18 cellular contexts compared by ENCODE assay signal in the genomic region with DNA sequence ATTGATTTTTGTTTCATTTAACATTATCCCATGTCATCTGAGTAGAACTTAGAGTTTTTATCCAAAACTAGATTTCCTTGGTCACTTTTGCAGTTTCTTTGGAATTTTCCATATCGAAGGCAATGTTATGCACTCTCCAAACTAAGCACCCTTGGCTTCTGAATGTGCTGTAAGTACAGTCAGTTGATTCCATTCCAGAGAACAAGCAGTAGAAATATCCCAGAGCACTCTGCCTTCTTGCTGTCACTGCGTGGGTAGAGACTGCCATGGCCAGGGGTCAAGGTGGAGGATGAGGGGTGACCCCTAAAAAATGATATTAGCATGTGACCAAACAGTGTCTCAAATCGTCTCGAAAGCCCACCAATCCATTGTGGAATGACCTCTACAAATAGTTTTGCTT. TPM values are rescaled to one million over a fixed set of nuclear protein-coding genes. Genes with fewer than 3 reads are reported as not detected.
DNase-seq lines count a peak whose midpoint lies in the region; ATAC-seq and TF ChIP-seq lines count a peak whose summit lies in the region.
"Had no signal": no experiment of that assay in that cellular context is flagged by ENCODE, and none has a peak within 500 bp of the region (broad histone marks: within the 10 kb centered on the region; RNA-seq: fewer than 3 reads in every experiment).

No MANE protein-coding gene starts in this region.

- no peak for TF ChIP-seq CTCF in left lung (IDR thresholded peaks at IDR 0.05)
- no peak for TF ChIP-seq CTCF in sigmoid colon (IDR thresholded peaks at IDR 0.05)

- no peaks in the 10 kb centered on the region for H3K27me3 ChIP-seq in left lung
- no peaks in the 10 kb centered on the region for H3K27me3 ChIP-seq in sigmoid colon

- H3K4me1 ChIP-seq in left lung (peaks cover 0 to 11% of the 10 kb centered on the region in 2 donors), sigmoid colon (peaks cover 0 to 32% (median 8%) of the 10 kb centered on the region in 4 donors)

- H3K36me3 ChIP-seq in left lung (no peaks in the 10 kb centered on the region), sigmoid colon (no peaks in the 10 kb centered on the region)

- H3K27ac ChIP-seq in left lung (peak overlapping the region; percentile 5 to 66), sigmoid colon (peak overlapping the region in 3 of 4 donors; percentile 7 to 51 (median 15))
- H3K27ac ChIP-seq: 22Rv1 had no signal

- H3K4me3 ChIP-seq in left lung (no peak overlapping the region), sigmoid colon (no peak overlapping the region)

- 61 to 84% methylated on average over 4 of the region's 4 CpGs for WGBS in sigmoid colon, 2 donors

- no peak for DNase-seq in Right ventricle myocardium inferior (ENCODE audit: missing footprints)
- no peak for DNase-seq in cardiac septum (ENCODE audit: low spot score)
- DNase-seq in left lung, result no peak
- no peak for DNase-seq in sigmoid colon
- DNase-seq in globus pallidus (ENCODE audit: low spot score), result no peak
- DNase-seq in stimulated activated CD8-positive, alpha-beta memory T cell treated with anti-CD3 and anti-CD28 coated beads, Interleukin-4, amount 100 ng/mL, for 48 hours, result no peak
- no peak for DNase-seq in NCI-H2196 treated with DMSO at 0.1 percent for 48 hours (lab: John Stamatoyannopoulos, UW; ENCODE audit: unreplicated experiment)
- no peak for DNase-seq in NCI-H128 (lab: John Stamatoyannopoulos, UW; ENCODE audit: unreplicated experiment)
- DNase-seq: CD4-positive, CD25-positive, alpha-beta regulatory T cell; KG1; NCI-H146; NCI-H510A; NCI-H82; SHP77 treated with DMSO at 0.1 percent for 48 hours had no signal

- intact Hi-C loops in Right ventricle myocardium inferior (cut with DNase I), result loop anchor here (2.0 kb wide), 1 partner anchor 34 kb away; no protein-coding TSS in a partner anchor
- intact Hi-C loops in cardiac septum (cut with DNase I), result loop anchor here (5.0 kb wide), 1 partner anchor 34 kb away; a partner anchor contains a TSS
- intact Hi-C loops in left lung (cut with DNase I), result no loop called here
- intact Hi-C loops in sigmoid colon (cut with DNase I), result no loop called here

- TF ChIP-seq EP300 in sigmoid colon (IDR thresholded peaks at IDR 0.05), result no peak

- TF ChIP-seq POLR2A in sigmoid colon (IDR thresholded peaks at IDR 0.05), result no peak

- H3K9me3 ChIP-seq in left lung, result no peaks in the 10 kb centered on the region
- no peaks in the 10 kb centered on the region for H3K9me3 ChIP-seq in sigmoid colon
- H3K9me3 ChIP-seq: Caco-2 had no signal

- peak; percentile 34 for ATAC-seq in Right ventricle myocardium inferior
- ATAC-seq in left lung, result peak; percentile 72
- ATAC-seq: Panc1 had no signal

RNA-seq across cellular contexts. Expression of a gene that starts 36.2 kb away (rescaled TPM):
- 60.6 TPM for total RNA-seq in Right ventricle myocardium inferior
- 27.1 TPM for total RNA-seq in cardiac septum
- total RNA-seq in left lung, result 10 to 100 TPM; 24.8 to 31.0 TPM
- 10 to 100 TPM; 10.3 to 23.5 (median 17.5) TPM for total RNA-seq in sigmoid colon
- 10 to 100 TPM; 28.0 to 72.6 (median 59.5) TPM for polyA plus RNA-seq in sigmoid colon
- polyA plus RNA-seq: AG04450 had no signal

Comparison
In these comparisons a context has a peak if more than half of its experiments do, and no peak if none do; other contexts are left out.
1. intact Hi-C loops: an anchor here in Right ventricle myocardium inferior (2.0 kb wide) and cardiac septum (5.0 kb wide); none called in left lung and sigmoid colon.